ENCODE assay signal across 8 cellular contexts in genomic region chr3:148992635-148993230, GRCh38. TPM values are rescaled to one million over a fixed set of nuclear protein-coding genes. Genes with fewer than 3 reads are reported as not detected.
A peak's percentile ranks its signal among the peaks of the same experiment; 100 is the strongest.
DNase-seq lines count a peak whose midpoint lies in the region; ATAC-seq and TF ChIP-seq lines count a peak whose summit lies in the region.

No MANE protein-coding gene starts in this region.

- H3K23ac ChIP-seq in mesendoderm (ENCODE audit: low read length) = no peak overlapping the region

- H3K4me2 ChIP-seq in mesendoderm (ENCODE audit: low read length) = no peak overlapping the region

- no peak overlapping the region for H3K4ac ChIP-seq in mesendoderm (ENCODE audit: low read depth, low read length)

- H4K8ac ChIP-seq in mesendoderm (ENCODE audit: low read depth, low read length) = no peak overlapping the region

- no peak overlapping the region for H3K56ac ChIP-seq in mesendoderm (ENCODE audit: low read length)

- H2BK5ac ChIP-seq in mesendoderm (ENCODE audit: low read length) = no peak overlapping the region

- peak overlapping the region in 11 of 12 donors; percentile 85 to 99 (median 97) for H3K27ac ChIP-seq in heart left ventricle
- peak overlapping the region; percentile 91 to 100 for H3K27ac ChIP-seq in ascending aorta
- no peak overlapping the region for H3K27ac ChIP-seq in mesodermal cell (ENCODE audit: low read depth, low read length, severe bottlenecking)
- no peak overlapping the region for H3K27ac ChIP-seq in urinary bladder (ENCODE audit: low read depth)
- H3K27ac ChIP-seq in mesendoderm (ENCODE audit: low read depth, low read length) = no peak overlapping the region

- H2BK120ac ChIP-seq in mesendoderm (ENCODE audit: low read depth, low read length) = no peak overlapping the region

- H3K4me1 ChIP-seq in heart left ventricle (peaks cover 0 to 37% (median 19%) of the 10 kb centered on the region in 12 donors), ascending aorta (peaks cover 5 to 20% of the 10 kb centered on the region in 2 donors), mesodermal cell (ENCODE audit: control insufficient read depth, insufficient read depth, low read length, poor library complexity, severe bottlenecking) (no peaks in the 10 kb centered on the region), urinary bladder (ENCODE audit: insufficient read depth) (no peaks in the 10 kb centered on the region), mesendoderm (ENCODE audit: control insufficient read depth, low read depth, low read length) (no peaks in the 10 kb centered on the region)

- peaks cover 0 to 40% (median 38%) of the 10 kb centered on the region in 9 donors for H3K36me3 ChIP-seq in heart left ventricle
- peaks cover 20 to 33% of the 10 kb centered on the region in 2 donors for H3K36me3 ChIP-seq in ascending aorta
- H3K36me3 ChIP-seq in mesodermal cell (ENCODE audit: control insufficient read depth, insufficient read depth, low read length) = peaks cover 24% of the 10 kb centered on the region
- peaks cover 2% of the 10 kb centered on the region for H3K36me3 ChIP-seq in urinary bladder (ENCODE audit: insufficient read depth)
- no peaks in the 10 kb centered on the region for H3K36me3 ChIP-seq in mesendoderm (ENCODE audit: control insufficient read depth, insufficient read depth, low read length)

- no peak overlapping the region for H2AK5ac ChIP-seq in mesendoderm (ENCODE audit: low read length)

- H3K9ac ChIP-seq in mesendoderm (ENCODE audit: low read length) = no peak overlapping the region

- ATAC-seq in heart left ventricle (no peak), left cardiac atrium (no peak)

- 71 to 79% (median 76%) methylated on average over 10 of the region's 10 CpGs for WGBS in heart left ventricle, 4 donors
- WGBS in mesodermal cell (ENCODE audit: insufficient coverage in 2 of 2), 2 experiments = 86 to 90% methylated on average over 8 to 9 of the region's 10 CpGs
- 88% methylated on average over 10 of the region's 10 CpGs for WGBS in urinary bladder
- no CpG with 5 or more reads among the region's 10 CpGs for WGBS in mesendoderm (ENCODE audit: extremely low coverage, insufficient coverage, low lambda C conversion rate)

- intact Hi-C loops in heart left ventricle (cut with DNase I) (loop anchor here in 4 of 10 donors (5.0 to 10.0 kb wide), 3 partner anchors 35 to 95 kb away; partner anchors contain the start of gene HLTF (in 3 of the 4)), left cardiac atrium (cut with DNase I) (no loop called here), ascending aorta (cut with DNase I) (no loop called here)

- H3K9me3 ChIP-seq in heart left ventricle (no peaks in the 10 kb centered on the region), ascending aorta (no peaks in the 10 kb centered on the region), mesodermal cell (ENCODE audit: control insufficient read depth, low read length) (no peaks in the 10 kb centered on the region)

- no peak overlapping the region for H3K18ac ChIP-seq in mesendoderm (ENCODE audit: low read length)

- H3K4me3 ChIP-seq in heart left ventricle = peak overlapping the region in 11 of 12 donors; percentile 70 to 98 (median 91)
- peak overlapping the region; percentile 69 to 94 for H3K4me3 ChIP-seq in ascending aorta
- peak overlapping the region; percentile 70 for H3K4me3 ChIP-seq in mesodermal cell (ENCODE audit: extremely low read depth, insufficient read depth, low read length, poor library complexity, severe bottlenecking)
- peak overlapping the region; percentile 93 for H3K4me3 ChIP-seq in urinary bladder (ENCODE audit: low read depth, low read length)
- no peak overlapping the region for H3K4me3 ChIP-seq in mesendoderm (ENCODE audit: low read length)

- TF ChIP-seq POLR2A in heart left ventricle (IDR thresholded peaks at IDR 0.05) = no peak

- no peaks in the 10 kb centered on the region for H3K79me2 ChIP-seq in mesendoderm (ENCODE audit: control insufficient read depth, insufficient read depth, low read length)

- H3K79me1 ChIP-seq in mesendoderm (ENCODE audit: low read length) = no peaks in the 10 kb centered on the region

- DNase-seq in heart left ventricle = no peak
- no peak for DNase-seq in left cardiac atrium
- DNase-seq in ascending aorta (ENCODE audit: low spot score in 2 of 2) = no peak
- no peak for DNase-seq in SKM-1 treated with dmso at 0.1 percent for 144 hours (lab: John Stamatoyannopoulos, UW; ENCODE audit: unreplicated experiment)
- no peak for DNase-seq in mesendoderm
- no peak for DNase-seq in GDM1 (lab: John Stamatoyannopoulos, UW)

- H2BK15ac ChIP-seq in mesendoderm (replicated peaks; ENCODE audit: low read depth) = no peak overlapping the region

- H3K27me3 ChIP-seq in heart left ventricle = no peaks in the 10 kb centered on the region
- no peaks in the 10 kb centered on the region for H3K27me3 ChIP-seq in ascending aorta
- no peaks in the 10 kb centered on the region for H3K27me3 ChIP-seq in mesendoderm (ENCODE audit: insufficient read depth, low read length, poor library complexity)

- no peak for TF ChIP-seq CTCF in heart left ventricle (IDR thresholded peaks at IDR 0.05)
- no peak for TF ChIP-seq CTCF in ascending aorta (IDR thresholded peaks at IDR 0.05)

- H4K5ac ChIP-seq in mesendoderm (ENCODE audit: low read length) = no peak overlapping the region

RNA-seq across cellular contexts. Expression of gene GYG1, which starts 1.4 kb away (rescaled TPM):
- total RNA-seq in heart left ventricle = 100 to 1,000 TPM in 7 of 9 donors, 10 to 100 TPM in 2; 78.2 to 190 (median 144) TPM
- 100 to 1,000 TPM; 112 to 313 TPM for polyA plus RNA-seq in heart left ventricle
- total RNA-seq in left cardiac atrium = 100 to 1,000 TPM; 104 to 125 TPM
- 23.9 TPM for total RNA-seq in ascending aorta
- polyA plus RNA-seq in mesodermal cell (2013, experiment 1 of 2) = 45.2 TPM
- polyA plus RNA-seq in mesodermal cell (2013, experiment 2 of 2) = 45.9 TPM
- 33.2 TPM for total RNA-seq in urinary bladder
- 214 TPM for polyA plus RNA-seq in urinary bladder
- 18.7 TPM for polyA plus RNA-seq in mesendoderm (2013, experiment 1 of 2)
- 19.1 TPM for polyA plus RNA-seq in mesendoderm (2013, experiment 2 of 2)

Comparison
In these comparisons a context has a peak if more than half of its experiments do, and no peak if none do; other contexts are left out.
1. H3K27ac ChIP-seq: peak in heart left ventricle (11 of 12) and ascending aorta (2 of 2); none in mesodermal cell (single experiment), urinary bladder (single experiment) and mesendoderm (single experiment).